Comparison of ENCODE assay signal across 1 cellular context in genomic region chr15:81038975-81039607, GRCh38.
TF ChIP-seq lines count a peak whose summit lies in the region.

No MANE protein-coding gene starts in this region.

TF ChIP-seq in HepG2, 621 proteins besides CTCF, POLR2A, EP300 and RAD21:
- 0 out of 2 replicates have a peak, but pooled peaks have one; percentile 24 for TF ChIP-seq CEBPG (CRISPR knock-in tag; IDR thresholded peaks at IDR 0.05)
- TF ChIP-seq CEBPB (IDR thresholded peaks at IDR 0.05; ENCODE audit: borderline replicate concordance, low read depth, low read length) = peak; percentile 71; the same call in 1 of the 2 replicates
- TF ChIP-seq PCBP1 (IDR thresholded peaks at IDR 0.05; ENCODE audit: borderline replicate concordance, low read depth, low read length) = no peak
- TF ChIP-seq BHLHE40 (IDR thresholded peaks at IDR 0.05; ENCODE audit: low read length) = peak; percentile 33; the same call in 1 of the 2 replicates
